ENCODE assay signal across 19 cellular contexts in the genomic region with DNA sequence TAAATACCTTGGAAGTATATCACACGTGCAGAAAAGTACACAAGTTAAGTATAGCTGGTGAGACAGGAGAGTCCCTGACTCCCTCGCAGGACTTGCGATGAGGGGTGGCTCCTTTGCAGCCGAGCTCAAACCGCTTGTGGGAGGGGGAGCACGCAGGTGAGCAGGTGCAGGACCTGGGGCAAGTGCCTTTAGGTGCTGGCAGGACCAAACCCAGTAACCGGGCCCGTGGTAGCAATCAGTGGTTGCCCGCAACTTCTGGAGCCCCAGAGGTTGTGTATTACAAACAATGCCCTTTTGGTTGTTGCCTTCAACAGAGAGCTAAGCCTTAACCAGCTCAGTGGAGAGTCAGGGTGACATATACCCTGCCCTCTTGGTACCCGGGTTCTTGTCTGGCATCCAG.
"Had no signal": no experiment of that assay in that cellular context is flagged by ENCODE, and none has a peak within 500 bp of the region (broad histone marks: within the 10 kb centered on the region; RNA-seq: fewer than 3 reads in every experiment).

No MANE protein-coding gene starts in this region.

- H3K27ac Mint-ChIP-seq: IgD-negative memory B cell had no signal

- H3K4me3 Mint-ChIP-seq: IgD-negative memory B cell had no signal

- H3K27me3 Mint-ChIP-seq: IgD-negative memory B cell had no signal

- ATAC-seq: K562 had no signal

- DNase-seq: Kasumi-1, MM.1S, NCI-H1092 treated with DMSO at 0.1 percent for 48 hours, NCI-H1436, NCI-H187, NCI-H2029, NCI-H2081 treated with DMSO at 0.1 percent for 48 hours, NCI-H2171, NCI-H226, NCI-H446, NCI-H510A, NCI-H524 treated with DMSO at 0.1 percent for 48 hours, NCI-H69, NCI-H774, RPMI8226, SHP77, SK-N-SH had no signal

- H3K4me1 Mint-ChIP-seq: IgD-negative memory B cell had no signal

- H3K36me3 Mint-ChIP-seq: IgD-negative memory B cell had no signal
